ENCODE assay signal across 18 cellular contexts in genomic region chr7:16564023-16564380, GRCh38. TPM values are rescaled to one million over a fixed set of nuclear protein-coding genes. Genes with fewer than 3 reads are reported as not detected.
A peak's percentile ranks its signal among the peaks of the same experiment; 100 is the strongest.
DNase-seq lines count a peak whose midpoint lies in the region; ATAC-seq lines count a peak whose summit lies in the region.
"Had no signal": no experiment of that assay in that cellular context is flagged by ENCODE, and none has a peak within 500 bp of the region (broad histone marks: within the 10 kb centered on the region; RNA-seq: fewer than 3 reads in every experiment).

No MANE protein-coding gene starts in this region.

- no peak for DNase-seq in activated CD8-positive, alpha-beta memory T cell treated with anti-CD3 and anti-CD28 coated beads, Interleukin-2, amount 10 ng/mL, durations not matched to agents 7 days and 5 days
- no peak for DNase-seq in activated CD8-positive, alpha-beta memory T cell treated with anti-CD3 and anti-CD28 coated beads, Interleukin-2, amount 50 U/mL, for 4 hours
- DNase-seq in activated CD8-positive, alpha-beta T cell treated with anti-CD3 and anti-CD28 coated beads, Interleukin-2, amount 10 ng/mL, durations not matched to agents 7 days and 5 days, result no peak
- no peak for DNase-seq in HT-29 (ENCODE audit: low spot score)
- DNase-seq in activated effector memory CD4-positive, alpha-beta T cell treated with anti-CD3 and anti-CD28 coated beads, Interleukin-2, amount 50 U/mL, for 16 hours, result no peak
- DNase-seq: COR-L47, nephron progenitor cell, SIG-M5, testis had no signal

- peak overlapping the region; percentile 33 for H3K4me3 Mint-ChIP-seq in activated CD8-positive, alpha-beta memory T cell treated with anti-CD3 and anti-CD28 coated beads, Interleukin-2, amount 10 ng/mL, durations not matched to agents 7 days and 5 days
- H3K4me3 Mint-ChIP-seq in activated CD8-positive, alpha-beta T cell treated with anti-CD3 and anti-CD28 coated beads, Interleukin-2, amount 10 ng/mL, durations not matched to agents 7 days and 5 days, result no peak overlapping the region
- H3K4me3 Mint-ChIP-seq in stimulated activated memory B cell treated with anti-CD40 and anti-IgM and Interleukin-4, amounts not matched to agents 10 μg/mL and 1 μg/mL and 100 μg/mL, for 72 hours, result no peak overlapping the region
- H3K4me3 Mint-ChIP-seq: nephron progenitor cell had no signal

- CTCF ChIA-PET in activated CD8-positive, alpha-beta memory T cell treated with anti-CD3 and anti-CD28 coated beads, Interleukin-2, amount 10 ng/mL, durations not matched to agents 7 days and 5 days (lab: Charles Lee), result interaction anchor here (0.8 to 3.5 kb wide), 17 partner anchors 8 to 489 kb away, joined by 3 to 49 read pairs (median 5); partner anchors contain the start of gene CRPPA
- CTCF ChIA-PET in activated CD8-positive, alpha-beta T cell treated with anti-CD3 and anti-CD28 coated beads, Interleukin-2, amount 10 ng/mL, durations not matched to agents 7 days and 5 days (lab: Charles Lee), result interaction anchor here (0.7 to 3.5 kb wide), 31 partner anchors 7 to 492 kb away, joined by 3 to 83 read pairs (median 5); partner anchors contain the start of genes ANKMY2, CRPPA and SOSTDC1

- H3K27ac Mint-ChIP-seq in activated CD8-positive, alpha-beta memory T cell treated with anti-CD3 and anti-CD28 coated beads, Interleukin-2, amount 10 ng/mL, durations not matched to agents 7 days and 5 days, result peak overlapping the region; percentile 80
- peak overlapping the region; percentile 3 for H3K27ac Mint-ChIP-seq in activated CD8-positive, alpha-beta T cell treated with anti-CD3 and anti-CD28 coated beads, Interleukin-2, amount 10 ng/mL, durations not matched to agents 7 days and 5 days
- H3K27ac Mint-ChIP-seq in stimulated activated memory B cell treated with anti-CD40 and anti-IgM and Interleukin-4, amounts not matched to agents 10 μg/mL and 1 μg/mL and 100 μg/mL, for 72 hours, result peak overlapping the region; percentile 67
- H3K27ac Mint-ChIP-seq: activated naive CD8-positive, alpha-beta T cell; nephron progenitor cell had no signal

- ATAC-seq in activated CD8-positive, alpha-beta memory T cell treated with anti-CD3 and anti-CD28 coated beads, Interleukin-2, amount 10 ng/mL, durations not matched to agents 7 days and 5 days, result peak; percentile 69
- ATAC-seq in HG03097 (IDR thresholded peaks at IDR 0.05; ENCODE audit: low FRiP score, unreplicated experiment), result peak; percentile 51
- ATAC-seq in activated CD8-positive, alpha-beta T cell treated with anti-CD3 and anti-CD28 coated beads, Interleukin-2, amount 10 ng/mL, durations not matched to agents 7 days and 5 days, result peak; percentile 36
- no peak for ATAC-seq in stimulated activated memory B cell treated with anti-CD40 and anti-IgM and Interleukin-4, amounts not matched to agents 10 μg/mL and 1 μg/mL and 100 μg/mL, for 72 hours
- ATAC-seq in HG02642 (IDR thresholded peaks at IDR 0.05; ENCODE audit: poor library complexity, unreplicated experiment), result no peak

- peaks cover 12% of the 10 kb centered on the region for H3K27me3 Mint-ChIP-seq in activated CD8-positive, alpha-beta memory T cell treated with anti-CD3 and anti-CD28 coated beads, Interleukin-2, amount 10 ng/mL, durations not matched to agents 7 days and 5 days
- H3K27me3 Mint-ChIP-seq in activated CD8-positive, alpha-beta T cell treated with anti-CD3 and anti-CD28 coated beads, Interleukin-2, amount 10 ng/mL, durations not matched to agents 7 days and 5 days (ENCODE audit: low read depth), result peaks cover 3% of the 10 kb centered on the region
- H3K27me3 Mint-ChIP-seq in stimulated activated memory B cell treated with anti-CD40 and anti-IgM and Interleukin-4, amounts not matched to agents 10 μg/mL and 1 μg/mL and 100 μg/mL, for 72 hours, result peaks cover 12% of the 10 kb centered on the region
- H3K27me3 Mint-ChIP-seq: activated naive CD8-positive, alpha-beta T cell had no signal

- peaks cover 18% of the 10 kb centered on the region for H3K4me1 Mint-ChIP-seq in activated CD8-positive, alpha-beta memory T cell treated with anti-CD3 and anti-CD28 coated beads, Interleukin-2, amount 10 ng/mL, durations not matched to agents 7 days and 5 days
- H3K4me1 Mint-ChIP-seq in activated CD8-positive, alpha-beta T cell treated with anti-CD3 and anti-CD28 coated beads, Interleukin-2, amount 10 ng/mL, durations not matched to agents 7 days and 5 days (ENCODE audit: low read depth), result peaks cover 21% of the 10 kb centered on the region
- peaks cover 23% of the 10 kb centered on the region for H3K4me1 Mint-ChIP-seq in stimulated activated memory B cell treated with anti-CD40 and anti-IgM and Interleukin-4, amounts not matched to agents 10 μg/mL and 1 μg/mL and 100 μg/mL, for 72 hours

- no peaks in the 10 kb centered on the region for H3K9me3 Mint-ChIP-seq in activated CD8-positive, alpha-beta memory T cell treated with anti-CD3 and anti-CD28 coated beads, Interleukin-2, amount 10 ng/mL, durations not matched to agents 7 days and 5 days (ENCODE audit: low read depth)
- H3K9me3 Mint-ChIP-seq in activated CD8-positive, alpha-beta T cell treated with anti-CD3 and anti-CD28 coated beads, Interleukin-2, amount 10 ng/mL, durations not matched to agents 7 days and 5 days (ENCODE audit: insufficient read depth), result no peaks in the 10 kb centered on the region
- H3K9me3 Mint-ChIP-seq in stimulated activated memory B cell treated with anti-CD40 and anti-IgM and Interleukin-4, amounts not matched to agents 10 μg/mL and 1 μg/mL and 100 μg/mL, for 72 hours, result no peaks in the 10 kb centered on the region
- H3K9me3 Mint-ChIP-seq: nephron progenitor cell had no signal

- no peaks in the 10 kb centered on the region for H3K36me3 Mint-ChIP-seq in activated CD8-positive, alpha-beta memory T cell treated with anti-CD3 and anti-CD28 coated beads, Interleukin-2, amount 10 ng/mL, durations not matched to agents 7 days and 5 days
- H3K36me3 Mint-ChIP-seq in activated CD8-positive, alpha-beta T cell treated with anti-CD3 and anti-CD28 coated beads, Interleukin-2, amount 10 ng/mL, durations not matched to agents 7 days and 5 days (ENCODE audit: low read depth), result no peaks in the 10 kb centered on the region
- H3K36me3 Mint-ChIP-seq in stimulated activated memory B cell treated with anti-CD40 and anti-IgM and Interleukin-4, amounts not matched to agents 10 μg/mL and 1 μg/mL and 100 μg/mL, for 72 hours, result no peaks in the 10 kb centered on the region
- H3K36me3 Mint-ChIP-seq: activated naive CD8-positive, alpha-beta T cell had no signal

- POLR2A ChIA-PET in activated CD8-positive, alpha-beta T cell treated with anti-CD3 and anti-CD28 coated beads, Interleukin-2, amount 10 ng/mL, durations not matched to agents 7 days and 5 days (lab: Charles Lee), result interaction anchor here (0.7 to 1.2 kb wide), 3 partner anchors 11 to 144 kb away, joined by 3 to 4 read pairs (median 3); no protein-coding TSS in a partner anchor

RNA-seq across cellular contexts. Expression of gene LRRC72, which starts 37.4 kb away (rescaled TPM):
- not detected for total RNA-seq in activated CD8-positive, alpha-beta memory T cell treated with anti-CD3 and anti-CD28 coated beads, Interleukin-2, amount 10 ng/mL, durations not matched to agents 7 days and 5 days
- not detected for total RNA-seq in activated CD8-positive, alpha-beta T cell treated with anti-CD3 and anti-CD28 coated beads, Interleukin-2, amount 10 ng/mL, durations not matched to agents 7 days and 5 days
- not detected in 2 replicates for total RNA-seq in HT-29 (2014; rRNA removed; shearing (Covaris generic))
- total RNA-seq: activated CD8-positive, alpha-beta memory T cell treated with anti-CD3 and anti-CD28 coated beads for 36 hours; cardiac muscle cell; foreskin keratinocyte; LHCN-M2; liver had no signal

Comparison
In these comparisons a context has a peak if more than half of its experiments do, and no peak if none do; other contexts are left out.
1. ATAC-seq: peak in activated CD8-positive, alpha-beta memory T cell treated with anti-CD3 and anti-CD28 coated beads, Interleukin-2, amount 10 ng/mL, durations not matched to agents 7 days and 5 days (single experiment), HG03097 (single experiment) and activated CD8-positive, alpha-beta T cell treated with anti-CD3 and anti-CD28 coated beads, Interleukin-2, amount 10 ng/mL, durations not matched to agents 7 days and 5 days (single experiment); none in stimulated activated memory B cell treated with anti-CD40 and anti-IgM and Interleukin-4, amounts not matched to agents 10 μg/mL and 1 μg/mL and 100 μg/mL, for 72 hours (single experiment) and HG02642 (single experiment).
2. H3K27ac Mint-ChIP-seq: peak in every context shown above with its lines; median percentile 80 in activated CD8-positive, alpha-beta memory T cell treated with anti-CD3 and anti-CD28 coated beads, Interleukin-2, amount 10 ng/mL, durations not matched to agents 7 days and 5 days; 67 in stimulated activated memory B cell treated with anti-CD40 and anti-IgM and Interleukin-4, amounts not matched to agents 10 μg/mL and 1 μg/mL and 100 μg/mL, for 72 hours; 3 in activated CD8-positive, alpha-beta T cell treated with anti-CD3 and anti-CD28 coated beads, Interleukin-2, amount 10 ng/mL, durations not matched to agents 7 days and 5 days.